ENCODE assay signal across 8 cellular contexts in the genomic region with DNA sequence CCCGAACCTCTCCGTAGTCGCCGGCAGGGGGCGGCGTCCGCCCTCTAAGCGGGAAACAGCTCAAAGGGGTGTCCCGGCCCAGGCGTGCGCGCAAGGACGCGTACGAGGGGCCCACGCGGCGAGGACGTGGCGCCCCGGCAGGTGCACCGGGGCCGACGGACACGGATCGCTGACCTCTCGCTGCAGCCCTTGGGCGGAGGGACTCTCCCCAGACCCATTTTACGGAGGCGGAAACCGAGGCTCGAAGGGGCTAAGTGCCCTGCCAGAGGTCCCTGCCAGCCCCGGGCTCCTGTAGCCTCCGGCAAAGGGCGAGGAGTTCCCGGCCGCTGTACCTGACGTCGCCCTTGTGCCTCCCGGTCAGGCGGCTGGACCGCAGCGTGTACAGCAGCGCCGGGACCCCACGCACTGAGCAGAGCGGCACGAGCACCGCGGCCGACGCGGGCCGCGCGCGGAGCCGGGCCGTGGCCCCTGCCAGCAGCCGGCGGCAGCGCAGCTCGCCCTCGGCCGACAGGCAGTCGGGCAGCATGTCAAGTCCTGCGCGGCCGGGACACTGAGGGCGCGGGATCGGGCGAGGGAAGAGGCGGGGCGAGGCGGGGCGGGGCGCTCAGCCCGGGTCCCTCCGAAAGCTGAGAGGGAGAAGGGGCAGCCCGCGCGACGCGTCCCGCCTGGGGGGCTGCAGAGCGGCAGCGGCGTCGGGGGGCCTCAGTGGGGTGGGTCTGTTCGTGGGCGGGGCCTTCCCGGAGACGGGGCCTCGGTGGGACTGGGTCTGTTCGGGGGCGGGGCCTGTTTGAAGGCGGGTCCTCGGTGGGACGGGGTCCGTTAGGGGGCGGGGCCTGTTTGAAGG. TPM values are rescaled to one million over a fixed set of nuclear protein-coding genes. Genes with fewer than 3 reads are reported as not detected.
DNase-seq lines count a peak whose midpoint lies in the region; ATAC-seq and TF ChIP-seq lines count a peak whose summit lies in the region.

A gene with protein sequence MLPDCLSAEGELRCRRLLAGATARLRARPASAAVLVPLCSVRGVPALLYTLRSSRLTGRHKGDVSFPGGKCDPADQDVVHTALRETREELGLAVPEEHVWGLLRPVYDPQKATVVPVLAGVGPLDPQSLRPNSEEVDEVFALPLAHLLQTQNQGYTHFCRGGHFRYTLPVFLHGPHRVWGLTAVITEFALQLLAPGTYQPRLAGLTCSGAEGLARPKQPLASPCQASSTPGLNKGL (minus strand): TSS at position 552 of the 844 bp plus-strand sequence. CDS start 26 bp downstream, at position 526.

- intact Hi-C loops in A673 (cut with micrococcal nuclease; ENCODE audit: unreplicated experiment) (loop anchor here (5.0 kb wide), 1 partner anchor 173 kb away; no protein-coding TSS in a partner anchor), left lung (cut with DNase I) (no loop called here)

- TF ChIP-seq CTCF in A673 (conservative IDR thresholded peaks at IDR 0.05; ENCODE audit: low read depth, low read length) (peak; percentile 94), left lung (IDR thresholded peaks at IDR 0.05) (peak; percentile 86 to 92)

- H3K9me3 ChIP-seq in A673 (ENCODE audit: low read depth, low read length, poor library complexity, severe bottlenecking), result no peaks in the 10 kb centered on the region
- H3K9me3 ChIP-seq in left lung, result no peaks in the 10 kb centered on the region

- CTCF ChIA-PET in A673 (lab: Charles Lee), result interaction anchor here (0.6 to 2.4 kb wide), 10 partner anchors 10 to 209 kb away, joined by 3 to 16 read pairs (median 4); no protein-coding TSS in a partner anchor

- ATAC-seq in GM18511 (IDR thresholded peaks at IDR 0.05; ENCODE audit: unreplicated experiment) (peak; percentile 50), HG03025 (IDR thresholded peaks at IDR 0.05; ENCODE audit: low FRiP score, unreplicated experiment) (peak; percentile 38), left lung (peak; percentile 72)

- H3K4me1 ChIP-seq in A673 (ENCODE audit: insufficient read depth, low read length, poor library complexity, severe bottlenecking) (peaks cover 11% of the 10 kb centered on the region), left lung (peaks cover 0 to 20% of the 10 kb centered on the region in 2 donors)

- peak within 1 kb of the TSS; percentile 83 for H3K27ac ChIP-seq in A673 (ENCODE audit: low read depth, low read length, poor library complexity, severe bottlenecking)
- H3K27ac ChIP-seq in left lung, result peak within 1 kb of the TSS; percentile 83 to 89

- H3K36me3 ChIP-seq in A673 (ENCODE audit: insufficient read depth, low read length, poor library complexity, severe bottlenecking) (no peaks in the 10 kb centered on the region), left lung (no peaks in the 10 kb centered on the region)

- DNase-seq in A673 (ENCODE audit: low spot score) (peak; percentile 93), NCI-H2196 (lab: John Stamatoyannopoulos, UW; ENCODE audit: unreplicated experiment) (peak; percentile 89), cortex of kidney (lab: John Stamatoyannopoulos, UW) (peak; percentile 76), left lung (peak; percentile 87 to 97)
- peak; percentile 94 for DNase-seq in activated CD4-positive, alpha-beta T cell treated with anti-CD3 and anti-CD28 coated beads for 48 hours
- DNase-seq in stimulated activated CD4-positive, alpha-beta T cell treated with anti-CD3 and anti-CD28 coated beads, Interleukin-2, amount 100 ng/mL, for 4 hours (ENCODE audit: low read depth), result peak; percentile 95

- H3K4me3 ChIP-seq in A673 (ENCODE audit: low read depth, low read length, poor library complexity, severe bottlenecking), result peak within 1 kb of the TSS; percentile 61
- H3K4me3 ChIP-seq in left lung, result peak within 1 kb of the TSS; percentile 56 to 57

- H3K27me3 ChIP-seq in A673 (replicated peaks; ENCODE audit: insufficient read depth, low read depth, low read length, poor library complexity) (no peaks in the 10 kb centered on the region), left lung (peaks cover 0 to 6% of the 10 kb centered on the region in 2 donors)

- no TSS peak for BruUV-seq in A673 (replicated peaks; lab: Mats Ljungman, UMichigan)

- POLR2A ChIA-PET in A673 (lab: Charles Lee; ENCODE audit: low non-redundant PET), result interaction anchor here (0.6 to 0.9 kb wide), 2 partner anchors 15 to 368 kb away, joined by 3 to 5 read pairs; no protein-coding TSS in a partner anchor

RNA-seq across cellular contexts. Expression of the gene that starts here (rescaled TPM):
- 3.4 and 4.7 TPM in 2 replicates for total RNA-seq in A673 (2021)
- 10 to 100 TPM; 10.7 to 18.1 TPM for total RNA-seq in left lung

Comparison
In these comparisons a context has a peak if more than half of its experiments do, and no peak if none do; other contexts are left out.
1. Peak in every context shown above with its lines: DNase-seq, ATAC-seq, H3K4me3 ChIP-seq and H3K27ac ChIP-seq.